Comparison of ENCODE assay signal across 21 cellular contexts in the genomic region with DNA sequence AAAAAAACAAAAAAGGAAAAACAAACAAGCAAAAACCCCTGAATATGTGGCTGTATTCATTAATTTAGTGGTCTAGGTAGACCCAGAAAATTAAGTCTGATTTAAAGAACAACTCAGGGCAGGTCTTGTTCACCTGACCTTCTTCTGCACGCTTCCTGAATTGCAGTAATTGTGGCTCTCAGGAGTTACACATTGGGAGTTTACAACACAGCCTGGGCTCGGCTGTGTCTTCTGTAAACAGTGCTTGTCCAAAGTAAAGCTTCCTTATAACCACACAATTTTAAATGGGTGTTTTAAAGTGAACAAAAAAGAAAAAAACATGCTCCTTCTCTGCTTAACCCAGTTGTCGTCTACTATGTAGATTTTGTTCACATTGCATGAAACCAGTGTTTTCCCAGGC.
"Had no signal": no experiment of that assay in that cellular context is flagged by ENCODE, and none has a peak within 500 bp of the region (broad histone marks: within the 10 kb centered on the region; RNA-seq: fewer than 3 reads in every experiment).

No MANE protein-coding gene starts in this region.

- H3K4me1 ChIP-seq: gastrocnemius medialis, lower lobe of right lung had no signal

- H3K4me3 ChIP-seq: esophagus muscularis mucosa, gastrocnemius medialis, heart right ventricle, left ventricle myocardium inferior, lower lobe of right lung, right atrium auricular region, smooth muscle cell, tibial artery, upper lobe of right lung, vagina had no signal

- ATAC-seq: gastrocnemius medialis; heart right ventricle; lower lobe of right lung; naive thymus-derived CD4-positive, alpha-beta T cell; stimulated activated naive CD8-positive, alpha-beta T cell treated with anti-CD3 and anti-CD28 coated beads, Interleukin-15, Interleukin-2, amounts not matched to agents 100 U/mL and 50 U/mL, for 24 hours; upper lobe of right lung had no signal

- H3K9me3 ChIP-seq: esophagus muscularis mucosa, gastrocnemius medialis, heart right ventricle, left ventricle myocardium inferior, lower lobe of right lung, right atrium auricular region, tibial artery, upper lobe of right lung, vagina had no signal

- DNase-seq: cortex of kidney; effector memory CD4-positive, alpha-beta T cell; gastrocnemius medialis; heart right ventricle; islet precursor cell; left ventricle myocardium inferior; lower lobe of right lung; midbrain; naive thymus-derived CD4-positive, alpha-beta T cell; nephron progenitor cell; posterior cingulate gyrus; stimulated activated CD4-positive, alpha-beta T cell treated with anti-CD3 and anti-CD28 coated beads, Interleukin-2, amount 100 ng/mL, for 48 hours; stimulated activated naive CD8-positive, alpha-beta T cell treated with anti-CD3 and anti-CD28 coated beads, Interleukin-15, Interleukin-2, amounts not matched to agents 100 U/mL and 50 U/mL, for 24 hours; tibial artery; upper lobe of right lung had no signal

- H3K36me3 Mint-ChIP-seq: memory B cell; naive thymus-derived CD4-positive, alpha-beta T cell had no signal

- H3K9me3 Mint-ChIP-seq: memory B cell; naive thymus-derived CD4-positive, alpha-beta T cell; nephron progenitor cell had no signal

- H3K4me2 ChIP-seq: smooth muscle cell had no signal

- H3K27me3 ChIP-seq: gastrocnemius medialis, right atrium auricular region, tibial artery, upper lobe of right lung, vagina had no signal

- H3K27ac ChIP-seq: epithelial cell of prostate, esophagus muscularis mucosa, gastrocnemius medialis, heart right ventricle, left ventricle myocardium inferior, lower lobe of right lung, right atrium auricular region, tibial artery, upper lobe of right lung, vagina had no signal

- H3K4me3 Mint-ChIP-seq: memory B cell; naive thymus-derived CD4-positive, alpha-beta T cell; nephron progenitor cell had no signal

- H3K36me3 ChIP-seq: esophagus muscularis mucosa, gastrocnemius medialis, heart right ventricle, left ventricle myocardium inferior, lower lobe of right lung, right atrium auricular region, tibial artery, upper lobe of right lung, vagina had no signal

- H3K27ac Mint-ChIP-seq: memory B cell, nephron progenitor cell had no signal
